ENCODE assay signal across 8 cellular contexts in the genomic region with DNA sequence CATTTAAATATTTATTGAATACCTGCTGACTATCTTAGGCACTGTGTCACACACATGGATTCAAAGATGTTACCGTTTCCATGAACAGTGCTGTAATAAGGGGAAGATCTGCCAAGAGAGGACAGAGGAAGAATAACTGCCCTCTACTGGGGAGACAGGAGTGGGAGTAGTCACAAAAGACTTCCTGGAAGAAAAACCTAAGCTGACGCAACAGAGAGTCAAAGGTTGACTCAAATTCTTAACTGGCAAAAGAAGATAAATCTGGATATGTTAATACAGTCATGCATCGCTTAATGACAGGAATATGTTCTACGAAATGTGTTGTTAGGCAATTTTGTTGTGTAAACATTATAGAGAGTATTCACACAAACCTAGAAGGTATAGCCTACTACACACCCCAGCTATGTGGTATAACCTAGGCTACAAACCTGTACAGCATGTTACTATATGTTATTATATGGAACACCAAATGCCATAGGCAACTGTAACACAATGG. TPM values are rescaled to one million over a fixed set of nuclear protein-coding genes. Genes with fewer than 3 reads are reported as not detected.
A peak's percentile ranks its signal among the peaks of the same experiment; 100 is the strongest.
DNase-seq lines count a peak whose midpoint lies in the region; ATAC-seq and FAIRE-seq lines count a peak whose summit lies in the region.

No MANE protein-coding gene starts in this region.

- H3K4me3 Mint-ChIP-seq in activated CD8-positive, alpha-beta T cell treated with anti-CD3 and anti-CD28 coated beads, Interleukin-2, amount 10 ng/mL, durations not matched to agents 7 days and 5 days, result no peak overlapping the region

- peaks cover 5% of the 10 kb centered on the region for H3K4me1 Mint-ChIP-seq in activated CD8-positive, alpha-beta T cell treated with anti-CD3 and anti-CD28 coated beads, Interleukin-2, amount 10 ng/mL, durations not matched to agents 7 days and 5 days (ENCODE audit: low read depth)

- ATAC-seq in activated CD8-positive, alpha-beta T cell treated with anti-CD3 and anti-CD28 coated beads, Interleukin-2, amount 10 ng/mL, durations not matched to agents 7 days and 5 days, result peak; percentile 68
- ATAC-seq in left ventricle myocardium superior, result peak; percentile 86
- ATAC-seq in GM18861 (IDR thresholded peaks at IDR 0.05; ENCODE audit: unreplicated experiment), result no peak
- ATAC-seq in GM18907 (IDR thresholded peaks at IDR 0.05; ENCODE audit: unreplicated experiment), result no peak

- POLR2A ChIA-PET in activated CD8-positive, alpha-beta T cell treated with anti-CD3 and anti-CD28 coated beads, Interleukin-2, amount 10 ng/mL, durations not matched to agents 7 days and 5 days (lab: Charles Lee), result no interaction called here

- H3K27ac ChIP-seq in small intestine (ENCODE audit: low read depth in 1 of 2, low read length in 1 of 2), result peak overlapping the region in 1 of 2 donors; percentile 20

- CTCF ChIA-PET in activated CD8-positive, alpha-beta T cell treated with anti-CD3 and anti-CD28 coated beads, Interleukin-2, amount 10 ng/mL, durations not matched to agents 7 days and 5 days (lab: Charles Lee), result interaction anchor here (0.6 to 3.7 kb wide), 12 partner anchors 11 to 239 kb away, joined by 3 to 30 read pairs (median 4); no protein-coding TSS in a partner anchor

- no peak overlapping the region for H3K4me3 ChIP-seq in small intestine (ENCODE audit: low read depth in 1 of 2, low read length in 2 of 2)

- FAIRE-seq in small intestine (lab: Jason Lieb, UNC), result no peak

- peaks cover 4 to 6% of the 10 kb centered on the region in 2 donors for H3K36me3 ChIP-seq in small intestine (ENCODE audit: control insufficient read depth in 2 of 2, insufficient read depth in 2 of 2, low read length in 2 of 2)

- H3K4me1 ChIP-seq in small intestine (ENCODE audit: control insufficient read depth in 2 of 2, insufficient read depth in 1 of 2, low read depth in 1 of 2, low read length in 1 of 2), result no peaks in the 10 kb centered on the region

- H3K36me3 Mint-ChIP-seq in activated CD8-positive, alpha-beta T cell treated with anti-CD3 and anti-CD28 coated beads, Interleukin-2, amount 10 ng/mL, durations not matched to agents 7 days and 5 days (ENCODE audit: low read depth), result peaks cover 12% of the 10 kb centered on the region

- intact Hi-C loops in left ventricle myocardium superior (cut with micrococcal nuclease), result no loop called here

- no peaks in the 10 kb centered on the region for H3K9me3 ChIP-seq in small intestine (ENCODE audit: control insufficient read depth, low read depth)

- DNase-seq in Daoy (ENCODE audit: low read depth) (peak; percentile 61), KG1 (lab: John Stamatoyannopoulos, UW) (peak; percentile 7), left ventricle myocardium superior (no peak), small intestine (peak; percentile 88), NCI-H510A treated with DMSO at 0.1 percent for 48 hours (lab: John Stamatoyannopoulos, UW) (no peak)
- DNase-seq in activated CD8-positive, alpha-beta T cell treated with anti-CD3 and anti-CD28 coated beads, Interleukin-2, amount 10 ng/mL, durations not matched to agents 7 days and 5 days, result peak; percentile 28

- 7 to 28% (median 16%) methylated on average over 4 of the region's 4 CpGs for WGBS in small intestine, 3 donors

- no peaks in the 10 kb centered on the region for H3K9me3 Mint-ChIP-seq in activated CD8-positive, alpha-beta T cell treated with anti-CD3 and anti-CD28 coated beads, Interleukin-2, amount 10 ng/mL, durations not matched to agents 7 days and 5 days (ENCODE audit: insufficient read depth)

- H3K27ac Mint-ChIP-seq in activated CD8-positive, alpha-beta T cell treated with anti-CD3 and anti-CD28 coated beads, Interleukin-2, amount 10 ng/mL, durations not matched to agents 7 days and 5 days, result peak overlapping the region; percentile 13

- H3K27me3 Mint-ChIP-seq in activated CD8-positive, alpha-beta T cell treated with anti-CD3 and anti-CD28 coated beads, Interleukin-2, amount 10 ng/mL, durations not matched to agents 7 days and 5 days (ENCODE audit: low read depth), result no peaks in the 10 kb centered on the region

- no peaks in the 10 kb centered on the region for H3K27me3 ChIP-seq in small intestine (ENCODE audit: control insufficient read depth in 2 of 2, insufficient read depth in 2 of 2, low read length in 2 of 2)

RNA-seq across cellular contexts. Expression of gene DCAF5, which starts 51.5 kb away (rescaled TPM):
- 7.8 and 9.7 TPM in 2 replicates for total RNA-seq in Daoy (2014; rRNA removed; shearing (Covaris generic))
- total RNA-seq in activated CD8-positive, alpha-beta T cell treated with anti-CD3 and anti-CD28 coated beads, Interleukin-2, amount 10 ng/mL, durations not matched to agents 7 days and 5 days, result 10 to 100 TPM; 38.4 to 41.2 TPM
- 62.6 TPM for total RNA-seq in left ventricle myocardium superior
- 10 to 100 TPM; 13.2 to 16.5 (median 15.8) TPM for polyA plus RNA-seq in small intestine

Comparison
In these comparisons a context has a peak if more than half of its experiments do, and no peak if none do; other contexts are left out.
1. DNase-seq: peak in Daoy (single experiment), KG1 (single experiment), activated CD8-positive, alpha-beta T cell treated with anti-CD3 and anti-CD28 coated beads, Interleukin-2, amount 10 ng/mL, durations not matched to agents 7 days and 5 days (single experiment) and small intestine (single experiment); none in left ventricle myocardium superior (single experiment) and NCI-H510A treated with DMSO at 0.1 percent for 48 hours (single experiment).
2. ATAC-seq: peak in activated CD8-positive, alpha-beta T cell treated with anti-CD3 and anti-CD28 coated beads, Interleukin-2, amount 10 ng/mL, durations not matched to agents 7 days and 5 days (single experiment) and left ventricle myocardium superior (single experiment); none in GM18861 (single experiment) and GM18907 (single experiment).